10 cellular contexts compared by ENCODE assay signal in the genomic region with DNA sequence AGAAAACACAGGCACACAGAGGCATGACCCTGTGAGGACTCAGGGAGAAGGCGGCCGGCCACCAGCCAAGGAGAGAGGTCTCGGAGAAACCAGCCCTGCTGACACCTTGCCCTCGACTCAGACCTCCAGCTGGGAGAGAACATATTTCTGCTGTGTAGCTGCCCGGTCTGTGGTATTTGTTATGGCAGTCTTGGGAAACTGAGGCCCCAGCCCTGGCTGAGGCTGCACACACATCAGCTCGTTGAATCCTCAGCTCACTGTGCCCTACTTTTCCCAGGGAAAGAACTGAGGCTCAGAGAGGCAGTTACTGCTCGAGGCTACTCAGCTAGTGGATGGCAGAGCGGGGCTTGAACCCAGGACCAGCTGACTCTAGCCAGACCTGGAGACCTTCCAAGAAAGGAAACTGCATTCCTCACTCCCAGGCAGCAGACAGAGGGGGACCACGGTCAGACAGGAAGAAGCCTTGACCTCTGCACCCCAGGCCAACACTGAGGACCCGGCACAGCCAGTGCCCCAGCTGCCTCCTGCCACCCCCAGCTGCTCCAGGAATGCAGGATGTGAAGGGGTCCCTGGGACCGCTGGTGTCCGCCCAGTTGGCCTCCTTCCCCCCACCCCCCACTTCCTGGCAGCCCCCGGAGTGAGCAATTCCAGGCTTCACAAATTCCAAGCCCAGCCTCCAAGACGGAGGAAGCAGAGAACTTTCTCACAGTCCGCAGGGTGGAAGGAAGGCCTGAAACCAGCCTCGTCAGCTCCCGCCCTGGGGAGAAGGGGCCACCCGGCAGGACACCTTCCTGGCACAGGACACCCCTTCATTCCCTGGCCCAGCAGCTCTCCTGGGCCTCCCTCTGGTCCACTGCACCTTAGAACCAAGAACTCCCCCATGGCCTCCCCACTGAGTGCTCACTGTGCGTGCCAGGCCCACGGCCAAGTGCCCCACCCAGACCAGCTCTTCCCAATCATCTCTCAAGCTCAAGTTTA.
DNase-seq lines count a peak whose midpoint lies in the region; ATAC-seq, FAIRE-seq and TF ChIP-seq lines count a peak whose summit lies in the region.
"Had no signal": no experiment of that assay in that cellular context is flagged by ENCODE, and none has a peak within 500 bp of the region (broad histone marks: within the 10 kb centered on the region; RNA-seq: fewer than 3 reads in every experiment).

No MANE protein-coding gene starts in this region.

- DNase-seq in cardiac fibroblast (ENCODE audit: low read depth in 2 of 2) (peak; percentile 91 to 94), kidney (peak; percentile 93), small intestine (no peak), substantia nigra (lab: John Stamatoyannopoulos, UW) (no peak), foreskin melanocyte (no peak)
- no peak for DNase-seq in stimulated activated naive CD4-positive, alpha-beta T cell (lab: John Stamatoyannopoulos, UW)
- DNase-seq: NCI-H345 had no signal

- H3K27ac ChIP-seq in HEK293 (ENCODE audit: extremely low read depth, low read depth, low read length) (no peak overlapping the region), kidney (ENCODE audit: low read depth in 2 of 2, low read length in 2 of 2) (peak overlapping the region; percentile 91 to 94), small intestine (ENCODE audit: low read depth in 1 of 2, low read length in 1 of 2) (peak overlapping the region; percentile 1 to 80), substantia nigra (ENCODE audit: low read depth, low read length, poor library complexity, severe bottlenecking) (no peak overlapping the region)

- peaks cover 0 to 64% of the 10 kb centered on the region in 2 experiments; a peak in 1 of 3 replicates for H3K36me3 ChIP-seq in HEK293 (ENCODE audit: control insufficient read depth in 2 of 2, insufficient read depth in 1 of 2, low read length in 2 of 2)
- H3K36me3 ChIP-seq in kidney (ENCODE audit: control insufficient read depth in 1 of 2, insufficient read depth in 2 of 2, low read length in 2 of 2) = peaks cover 12 to 15% of the 10 kb centered on the region in 2 donors
- peaks cover 2 to 15% of the 10 kb centered on the region in 2 donors for H3K36me3 ChIP-seq in small intestine (ENCODE audit: control insufficient read depth in 2 of 2, insufficient read depth in 2 of 2, low read length in 2 of 2)

- H3K27me3 ChIP-seq in small intestine (ENCODE audit: control insufficient read depth in 2 of 2, insufficient read depth in 2 of 2, low read length in 2 of 2) = no peaks in the 10 kb centered on the region

- H3K4me1 ChIP-seq in HEK293 (ENCODE audit: control insufficient read depth, insufficient read depth, low read length) = no peaks in the 10 kb centered on the region
- H3K4me1 ChIP-seq in kidney (ENCODE audit: control insufficient read depth in 1 of 2, insufficient read depth in 1 of 2, low read depth in 1 of 2, low read length in 2 of 2) = peaks cover 0 to 21% of the 10 kb centered on the region in 2 donors
- peaks cover 0 to 9% of the 10 kb centered on the region in 2 donors for H3K4me1 ChIP-seq in small intestine (ENCODE audit: control insufficient read depth in 2 of 2, insufficient read depth in 1 of 2, low read depth in 1 of 2, low read length in 1 of 2)

- no peak for ATAC-seq in GM21529 (IDR thresholded peaks at IDR 0.05; ENCODE audit: unreplicated experiment)
- ATAC-seq: natural killer cell treated with Interleukin-12 subunit alpha and Interleukin-12 subunit beta and Interleukin-15 and Interleukin-18, amount 100 ng/mL, for 72 hours had no signal

- TF ChIP-seq CTCF in HEK293 (tag by site-specific recombination; IDR thresholded peaks at IDR 0.05) = no peak
- TF ChIP-seq CTCF in cardiac fibroblast (IDR thresholded peaks at IDR 0.05; ENCODE audit: low read depth, low read length) = no peak
- TF ChIP-seq CTCF in kidney (IDR thresholded peaks at IDR 0.05; ENCODE audit: borderline replicate concordance, extremely low read depth, insufficient read depth) = no peak

- H3K9ac ChIP-seq in kidney (ENCODE audit: low read length in 2 of 2) = peak overlapping the region in 1 of 2 donors; percentile 61

- CTCF ChIA-PET in HEK293 (lab: Yijun Ruan, JAX) = interaction anchor here (0.7 to 2.4 kb wide), 3 partner anchors 11 to 18 kb away, joined by 3 to 8 read pairs (median 3); no protein-coding TSS in a partner anchor

- no peak overlapping the region for H3K4me3 ChIP-seq in HEK293 (ENCODE audit: low read depth, low read length)
- H3K4me3 ChIP-seq in cardiac fibroblast (replicated peaks in 1 of 2; ENCODE audit: low read depth in 2 of 2, low read length in 2 of 2) = no peak overlapping the region
- H3K4me3 ChIP-seq in kidney (ENCODE audit: low read length in 2 of 2) = no peak overlapping the region
- H3K4me3 ChIP-seq in small intestine (ENCODE audit: low read depth in 1 of 2, low read length in 2 of 2) = no peak overlapping the region

- FAIRE-seq in kidney (lab: Jason Lieb, UNC) (no peak), small intestine (lab: Jason Lieb, UNC) (no peak)

- POLR2A ChIA-PET in HEK293 (lab: Yijun Ruan, JAX) = interaction anchor here (0.7 kb wide), 1 partner anchor 40 kb away, joined by 3 read pairs; no protein-coding TSS in a partner anchor

- H3K9me3 ChIP-seq in HEK293 (ENCODE audit: control insufficient read depth, insufficient read depth, low read depth, low read length) = no peaks in the 10 kb centered on the region
- H3K9me3 ChIP-seq in kidney (ENCODE audit: control insufficient read depth in 1 of 2, low read length in 2 of 2) = peaks cover 5 to 15% of the 10 kb centered on the region in 2 donors
- peaks cover 2% of the 10 kb centered on the region for H3K9me3 ChIP-seq in small intestine (ENCODE audit: control insufficient read depth, low read depth)

- intact Hi-C loops in kidney (cut with DNase I) = no loop called here

- 61 to 79% (median 75%) methylated on average over 18 to 20 of the region's 20 CpGs for WGBS in small intestine, 3 donors

TF ChIP-seq in HEK293, 187 proteins besides CTCF, POLR2A, EP300 and RAD21:
- TF ChIP-seq ZIC2 (tag by site-specific recombination; IDR thresholded peaks at IDR 0.05) (peak; percentile 45; the same call in 1 of the 2 replicates), MEIS1 (CRISPR knock-in tag; IDR thresholded peaks at IDR 0.05; ENCODE audit: borderline replicate concordance) (no peak)

Comparison
In these comparisons a context has a peak if more than half of its experiments do, and no peak if none do; other contexts are left out.
1. H3K27ac ChIP-seq: peak in kidney (2 of 2) and small intestine (2 of 2); none in HEK293 (single experiment) and substantia nigra (single experiment).
2. DNase-seq: peak in cardiac fibroblast (2 of 2) and kidney (single experiment); none in small intestine (single experiment), stimulated activated naive CD4-positive, alpha-beta T cell (0 of 6), substantia nigra (0 of 49) and foreskin melanocyte (single experiment).